ENCODE assay signal across 18 cellular contexts in genomic region chr11:3139086-3139440, GRCh38. TPM values are rescaled to one million over a fixed set of nuclear protein-coding genes. Genes with fewer than 3 reads are reported as not detected.
DNase-seq lines count a peak whose midpoint lies in the region; ATAC-seq lines count a peak whose summit lies in the region.
"Had no signal": no experiment of that assay in that cellular context is flagged by ENCODE, and none has a peak within 500 bp of the region (broad histone marks: within the 10 kb centered on the region; RNA-seq: fewer than 3 reads in every experiment).

No MANE protein-coding gene starts in this region.

- H3K4me1 ChIP-seq in BLaER1 (peaks cover 99% of the 10 kb centered on the region), right cardiac atrium (ENCODE audit: control insufficient read depth, insufficient read depth, low read length) (peaks cover 3% of the 10 kb centered on the region)
- H3K4me1 ChIP-seq: BE2C had no signal

- peak overlapping the region; percentile 78 for H3K9ac ChIP-seq in BLaER1
- H3K9ac ChIP-seq: KMS-11 had no signal

- peak overlapping the region; percentile 92 for H3K27ac ChIP-seq in BLaER1
- H3K27ac ChIP-seq in right cardiac atrium (ENCODE audit: low read length), result no peak overlapping the region
- H3K27ac ChIP-seq: KMS-11, SK-N-MC had no signal

- no peaks in the 10 kb centered on the region for H3K9me3 ChIP-seq in BLaER1
- H3K9me3 ChIP-seq in right cardiac atrium (ENCODE audit: control insufficient read depth, low read length), result no peaks in the 10 kb centered on the region
- H3K9me3 ChIP-seq: BE2C had no signal

- H3K4me3 ChIP-seq in BLaER1, result no peak overlapping the region
- no peak overlapping the region for H3K4me3 ChIP-seq in right cardiac atrium (ENCODE audit: low read length)
- H3K4me3 ChIP-seq: SK-N-MC had no signal

- intact Hi-C loops in right cardiac atrium (cut with DNase I) (no loop called here), posterior vena cava (cut with DNase I) (no loop called here)

- WGBS in right cardiac atrium, result 47% methylated on average over 8 of the region's 8 CpGs

- ATAC-seq in right cardiac atrium, result no peak

- H3K36me3 ChIP-seq in BLaER1, result no peaks in the 10 kb centered on the region
- H3K36me3 ChIP-seq: BE2C had no signal

- DNase-seq in NCI-H446 treated with DMSO at 0.1 percent for 48 hours (lab: John Stamatoyannopoulos, UW), result peak; percentile 54
- peak; percentile 13 to 65 (median 57) for DNase-seq in right cardiac atrium
- peak; percentile 78 for DNase-seq in posterior vena cava (ENCODE audit: low spot score)
- DNase-seq in SIG-M5 treated with dmso at 0.1 percent for 504 hours (lab: John Stamatoyannopoulos, UW; ENCODE audit: unreplicated experiment), result no peak
- no peak for DNase-seq in NCI-H1694 treated with DMSO at 0.1 percent for 48 hours (lab: John Stamatoyannopoulos, UW)
- no peak for DNase-seq in NOMO-1 treated with dmso at 0.1 percent for 144 hours (lab: John Stamatoyannopoulos, UW; ENCODE audit: unreplicated experiment)
- no peak for DNase-seq in GM03348 (ENCODE audit: low spot score)
- DNase-seq: BE2C; CD4-positive, alpha-beta memory T cell; EL; GOT3; NCI-H1417 treated with DMSO at 0.1 percent for 48 hours; NCI-H1930; NCI-H345; NCI-H526 had no signal

- H3K27me3 ChIP-seq in BLaER1, result no peaks in the 10 kb centered on the region
- no peaks in the 10 kb centered on the region for H3K27me3 ChIP-seq in right cardiac atrium (ENCODE audit: control insufficient read depth, insufficient read depth)
- H3K27me3 ChIP-seq: BE2C had no signal

- H3K4me2 ChIP-seq in BLaER1, result peak overlapping the region; percentile 96
- H3K4me2 ChIP-seq: KMS-11 had no signal

- peaks cover 38% of the 10 kb centered on the region for H4K20me1 ChIP-seq in BLaER1

RNA-seq across cellular contexts. Expression of gene OSBPL5, which starts 26.0 kb away (rescaled TPM):
- total RNA-seq in right cardiac atrium (10 to 100 TPM; 14.1 to 19.1 (median 15.4) TPM), posterior vena cava (10 to 100 TPM; 61.2 to 84.0 TPM)
- 10.3 TPM for polyA plus RNA-seq in right cardiac atrium

Comparison
In these comparisons a context has a peak if more than half of its experiments do, and no peak if none do; other contexts are left out.
1. DNase-seq: peak in NCI-H446 treated with DMSO at 0.1 percent for 48 hours (single experiment), right cardiac atrium (3 of 3) and posterior vena cava (single experiment); none in SIG-M5 treated with dmso at 0.1 percent for 504 hours (single experiment), NCI-H1694 treated with DMSO at 0.1 percent for 48 hours (single experiment), NOMO-1 treated with dmso at 0.1 percent for 144 hours (single experiment) and GM03348 (single experiment).